ENCODE assay signal across 35 cellular contexts in genomic region chr16:67388191-67388590, GRCh38. TPM values are rescaled to one million over a fixed set of nuclear protein-coding genes. Genes with fewer than 3 reads are reported as not detected.
"Had no signal": no experiment of that assay in that cellular context is flagged by ENCODE, and none has a peak within 500 bp of the region (broad histone marks: within the 10 kb centered on the region; RNA-seq: fewer than 3 reads in every experiment).

No MANE protein-coding gene starts in this region.

- H3K4me1 ChIP-seq: prostate gland had no signal

- H3K9me3 Mint-ChIP-seq: activated CD4-positive, alpha-beta memory T cell treated with anti-CD3 and anti-CD28 coated beads for 36 hours; activated CD4-positive, alpha-beta T cell treated with anti-CD3 and anti-CD28 coated beads, Interleukin-2, amount 10 ng/mL, durations not matched to agents 24 days and 14 days; activated T-cell treated with anti-CD3 and anti-CD28 coated beads, Interleukin-2, amount 50 U/mL, for 72 hours; effector memory CD8-positive, alpha-beta T cell; mesothelial cell of epicardium; naive thymus-derived CD4-positive, alpha-beta T cell; stimulated activated naive CD8-positive, alpha-beta T cell treated with anti-CD3 and anti-CD28 coated beads, Interleukin-15, Interleukin-2, amounts not matched to agents 100 ng/mL and 50 ng/mL, for 24 hours; T-helper 1 cell treated with Interleukin-12 subunit alpha and Interleukin-12 subunit beta and Interleukin-4 antibody, amounts not matched to agents 30 μg/mL and 1 μg/mL, for 36 hours; type B pancreatic cell had no signal

- H3K27me3 ChIP-seq: body of pancreas, gastroesophageal sphincter, pancreas, vagina had no signal

- H3K36me3 Mint-ChIP-seq: activated CD4-positive, alpha-beta memory T cell treated with anti-CD3 and anti-CD28 coated beads for 36 hours; activated naive CD8-positive, alpha-beta T cell; mesothelial cell of epicardium; naive thymus-derived CD4-positive, alpha-beta T cell; type B pancreatic cell had no signal

- DNase-seq: activated CD4-positive, alpha-beta memory T cell treated with anti-CD3 and anti-CD28 coated beads for 36 hours; activated CD4-positive, alpha-beta T cell treated with anti-CD3 and anti-CD28 coated beads, Interleukin-2, amount 10 ng/mL, durations not matched to agents 24 days and 14 days; activated naive CD4-positive, alpha-beta T cell treated with Interleukin-2 at 50 U/mL for 16 hours; activated T-cell treated with anti-CD3 and anti-CD28 coated beads for 4 hours; activated T-cell treated with anti-CD3 and anti-CD28 coated beads, Interleukin-2, amount 50 U/mL, for 72 hours; body of pancreas; cerebellar nuclear complex; effector memory CD8-positive, alpha-beta T cell; erythroblast; hippocampal formation; left colon; mammary epithelial cell; naive thymus-derived CD4-positive, alpha-beta T cell; pancreas; retina; SK-N-SH; stimulated activated CD4-positive, alpha-beta T cell treated with anti-CD3 and anti-CD28 coated beads, Interleukin-15, amount 100 ng/mL, for 24 hours; stimulated activated CD4-positive, alpha-beta T cell treated with anti-CD3 and anti-CD28 coated beads, Interleukin-2, amount 100 ng/mL, for 24 hours; SW 1271; T-helper 9 cell had no signal

- H3K4me3 Mint-ChIP-seq: activated CD4-positive, alpha-beta memory T cell treated with anti-CD3 and anti-CD28 coated beads for 36 hours; activated CD4-positive, alpha-beta T cell treated with anti-CD3 and anti-CD28 coated beads, Interleukin-2, amount 10 ng/mL, durations not matched to agents 24 days and 14 days; activated naive CD8-positive, alpha-beta T cell; activated T-cell treated with anti-CD3 and anti-CD28 coated beads, Interleukin-2, amount 50 U/mL, for 72 hours; effector memory CD8-positive, alpha-beta T cell; mesothelial cell of epicardium; naive thymus-derived CD4-positive, alpha-beta T cell; stimulated activated naive CD8-positive, alpha-beta T cell treated with anti-CD3 and anti-CD28 coated beads, Interleukin-15, Interleukin-2, amounts not matched to agents 100 ng/mL and 50 ng/mL, for 24 hours; T-helper 1 cell treated with Interleukin-12 subunit alpha and Interleukin-12 subunit beta and Interleukin-4 antibody, amounts not matched to agents 30 μg/mL and 1 μg/mL, for 36 hours; type B pancreatic cell had no signal

- H3K4me3 ChIP-seq: body of pancreas, cardiac muscle cell, coronary artery, gastroesophageal sphincter, pancreas, prostate gland, smooth muscle cell, vagina had no signal

- H3K27ac Mint-ChIP-seq: activated CD4-positive, alpha-beta memory T cell treated with anti-CD3 and anti-CD28 coated beads for 36 hours; activated CD4-positive, alpha-beta T cell treated with anti-CD3 and anti-CD28 coated beads, Interleukin-2, amount 10 ng/mL, durations not matched to agents 24 days and 14 days; activated naive CD8-positive, alpha-beta T cell; activated T-cell treated with anti-CD3 and anti-CD28 coated beads, Interleukin-2, amount 50 U/mL, for 72 hours; mesothelial cell of epicardium; stimulated activated naive CD8-positive, alpha-beta T cell treated with anti-CD3 and anti-CD28 coated beads, Interleukin-15, Interleukin-2, amounts not matched to agents 100 ng/mL and 50 ng/mL, for 24 hours; T-helper 1 cell treated with Interleukin-12 subunit alpha and Interleukin-12 subunit beta and Interleukin-4 antibody, amounts not matched to agents 30 μg/mL and 1 μg/mL, for 36 hours; type B pancreatic cell had no signal

- H3K27ac ChIP-seq: body of pancreas, cardiac muscle cell, coronary artery, neutrophil, pancreas, prostate gland, vagina, VCaP had no signal

- H3K4me1 Mint-ChIP-seq: activated CD4-positive, alpha-beta T cell treated with anti-CD3 and anti-CD28 coated beads, Interleukin-2, amount 10 ng/mL, durations not matched to agents 24 days and 14 days had no signal

- H3K9me3 ChIP-seq: body of pancreas, gastroesophageal sphincter, neutrophil, pancreas, prostate gland, SK-N-SH, vagina had no signal

- H3K36me3 ChIP-seq: cardiac muscle cell, gastroesophageal sphincter, neutrophil, pancreas, prostate gland, vagina had no signal

RNA-seq across cellular contexts. Expression of gene TPPP3, which starts 5.1 kb away (rescaled TPM):
- total RNA-seq: activated CD4-positive, alpha-beta memory T cell treated with anti-CD3 and anti-CD28 coated beads for 36 hours; activated CD4-positive, alpha-beta T cell treated with anti-CD3 and anti-CD28 coated beads, Interleukin-2, amount 10 ng/mL, durations not matched to agents 24 days and 14 days; mammary epithelial cell had no signal

RNA-seq across cellular contexts. Expression of gene HSD11B2, which starts 42.7 kb away (rescaled TPM):
- total RNA-seq: fibroblast of lung, fibroblast of villous mesenchyme, smooth muscle cell had no signal
